Comparison of ENCODE assay signal across 8 cellular contexts in the genomic region with DNA sequence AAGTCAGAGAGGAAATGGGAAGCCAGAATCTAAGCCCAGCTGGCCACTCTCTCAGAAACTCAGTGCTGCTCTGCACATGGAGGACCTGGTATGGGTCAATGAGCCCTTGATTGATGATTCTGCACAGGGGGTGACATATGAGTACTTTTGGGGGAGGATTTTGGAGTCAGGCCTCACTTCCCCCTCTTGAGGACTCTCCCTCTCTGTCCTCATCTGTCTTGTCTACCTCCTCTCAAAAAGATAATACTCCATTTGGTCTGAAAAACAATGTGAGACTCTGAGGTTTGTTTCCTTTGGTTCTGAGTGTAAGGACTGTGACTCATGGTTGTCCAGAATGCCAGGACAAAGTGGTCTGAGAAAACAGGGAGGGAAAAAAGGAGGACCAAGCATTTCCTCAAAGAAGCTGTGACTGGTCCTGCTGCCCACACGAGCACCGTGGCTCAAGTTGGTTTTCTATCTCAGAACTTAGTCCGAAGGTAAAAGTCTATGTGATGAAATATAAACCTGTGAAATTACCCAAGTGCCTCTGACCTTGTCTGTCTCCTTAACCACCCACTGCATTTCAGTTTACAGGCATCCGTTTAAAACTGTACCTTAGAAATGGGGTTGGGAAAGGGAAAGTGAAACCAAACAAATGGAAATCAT. TPM values are rescaled to one million over a fixed set of nuclear protein-coding genes. Genes with fewer than 3 reads are reported as not detected.
DNase-seq lines count a peak whose midpoint lies in the region; ATAC-seq and FAIRE-seq lines count a peak whose summit lies in the region.

No MANE protein-coding gene starts in this region.

- H3K36me3 Mint-ChIP-seq in activated CD8-positive, alpha-beta memory T cell treated with anti-CD3 and anti-CD28 coated beads, Interleukin-2, amount 10 ng/mL, durations not matched to agents 7 days and 5 days, result peaks cover 44% of the 10 kb centered on the region
- peaks cover 19% of the 10 kb centered on the region for H3K36me3 Mint-ChIP-seq in activated naive CD4-positive, alpha-beta T cell treated with anti-CD3 and anti-CD28 coated beads, Interleukin-2, amount 50 U/mL, for 24 hours

- FAIRE-seq in small intestine (lab: Jason Lieb, UNC), result no peak

- 0 to 6% (median 2%) methylated on average over 4 of the region's 4 CpGs for WGBS in small intestine, 3 donors

- peaks cover 11 to 12% of the 10 kb centered on the region in 2 donors for H3K4me1 ChIP-seq in small intestine (ENCODE audit: control insufficient read depth in 2 of 2, insufficient read depth in 1 of 2, low read depth in 1 of 2, low read length in 1 of 2)

- peak overlapping the region; percentile 97 for H3K27ac Mint-ChIP-seq in activated CD8-positive, alpha-beta memory T cell treated with anti-CD3 and anti-CD28 coated beads, Interleukin-2, amount 10 ng/mL, durations not matched to agents 7 days and 5 days
- peak overlapping the region; percentile 100 for H3K27ac Mint-ChIP-seq in activated naive CD4-positive, alpha-beta T cell treated with anti-CD3 and anti-CD28 coated beads, Interleukin-2, amount 50 U/mL, for 24 hours

- H3K27ac ChIP-seq in small intestine (ENCODE audit: low read depth in 1 of 2, low read length in 1 of 2), result peak overlapping the region; percentile 78 to 95

- peak; percentile 43 for ATAC-seq in activated CD8-positive, alpha-beta memory T cell treated with anti-CD3 and anti-CD28 coated beads, Interleukin-2, amount 10 ng/mL, durations not matched to agents 7 days and 5 days
- peak; percentile 65 for ATAC-seq in left ventricle myocardium superior

- H3K9me3 Mint-ChIP-seq in activated CD8-positive, alpha-beta memory T cell treated with anti-CD3 and anti-CD28 coated beads, Interleukin-2, amount 10 ng/mL, durations not matched to agents 7 days and 5 days (ENCODE audit: low read depth), result peaks cover 2% of the 10 kb centered on the region
- peaks cover 1% of the 10 kb centered on the region for H3K9me3 Mint-ChIP-seq in activated naive CD4-positive, alpha-beta T cell treated with anti-CD3 and anti-CD28 coated beads, Interleukin-2, amount 50 U/mL, for 24 hours

- H3K4me3 Mint-ChIP-seq in activated CD8-positive, alpha-beta memory T cell treated with anti-CD3 and anti-CD28 coated beads, Interleukin-2, amount 10 ng/mL, durations not matched to agents 7 days and 5 days, result peak overlapping the region; percentile 71
- peak overlapping the region; percentile 82 for H3K4me3 Mint-ChIP-seq in activated naive CD4-positive, alpha-beta T cell treated with anti-CD3 and anti-CD28 coated beads, Interleukin-2, amount 50 U/mL, for 24 hours

- peaks cover 76% of the 10 kb centered on the region for H3K4me1 Mint-ChIP-seq in activated CD8-positive, alpha-beta memory T cell treated with anti-CD3 and anti-CD28 coated beads, Interleukin-2, amount 10 ng/mL, durations not matched to agents 7 days and 5 days
- peaks cover 85% of the 10 kb centered on the region for H3K4me1 Mint-ChIP-seq in activated naive CD4-positive, alpha-beta T cell treated with anti-CD3 and anti-CD28 coated beads, Interleukin-2, amount 50 U/mL, for 24 hours

- peak overlapping the region in 1 of 2 donors; percentile 30 for H3K4me3 ChIP-seq in small intestine (ENCODE audit: low read depth in 1 of 2, low read length in 2 of 2)

- intact Hi-C loops in left ventricle myocardium superior (cut with micrococcal nuclease) (no loop called here), posterior cingulate gyrus (cut with DNase I) (no loop called here)

- CTCF ChIA-PET in activated CD8-positive, alpha-beta memory T cell treated with anti-CD3 and anti-CD28 coated beads, Interleukin-2, amount 10 ng/mL, durations not matched to agents 7 days and 5 days (lab: Charles Lee), result interaction anchor here (5.4 kb wide), 1 partner anchor 13 kb away, joined by 46 read pairs; a partner anchor contains a TSS

- H3K27me3 ChIP-seq in small intestine (ENCODE audit: control insufficient read depth in 2 of 2, insufficient read depth in 2 of 2, low read length in 2 of 2), result no peaks in the 10 kb centered on the region

- H3K27me3 Mint-ChIP-seq in activated CD8-positive, alpha-beta memory T cell treated with anti-CD3 and anti-CD28 coated beads, Interleukin-2, amount 10 ng/mL, durations not matched to agents 7 days and 5 days, result no peaks in the 10 kb centered on the region
- no peaks in the 10 kb centered on the region for H3K27me3 Mint-ChIP-seq in activated naive CD4-positive, alpha-beta T cell treated with anti-CD3 and anti-CD28 coated beads, Interleukin-2, amount 50 U/mL, for 24 hours

- H3K9me3 ChIP-seq in small intestine (ENCODE audit: control insufficient read depth, low read depth), result no peaks in the 10 kb centered on the region

- peaks cover 0 to 1% of the 10 kb centered on the region in 2 donors for H3K36me3 ChIP-seq in small intestine (ENCODE audit: control insufficient read depth in 2 of 2, insufficient read depth in 2 of 2, low read length in 2 of 2)

- peak; percentile 55 for DNase-seq in activated CD8-positive, alpha-beta memory T cell treated with anti-CD3 and anti-CD28 coated beads, Interleukin-2, amount 10 ng/mL, durations not matched to agents 7 days and 5 days
- DNase-seq in activated CD8-positive, alpha-beta memory T cell treated with anti-CD3 and anti-CD28 coated beads, Interleukin-2, amount 50 U/mL, for 4 hours, result no peak
- peak; percentile 21 for DNase-seq in HPDE6-E6E7 (ENCODE audit: extremely low spot score)
- no peak for DNase-seq in left ventricle myocardium superior
- DNase-seq in small intestine, result peak; percentile 91
- no peak for DNase-seq in posterior cingulate gyrus
- no peak for DNase-seq in NCI-H446 (lab: John Stamatoyannopoulos, UW)

RNA-seq across cellular contexts. Expression of a gene that starts 11.1 kb away (rescaled TPM):
- total RNA-seq in activated CD8-positive, alpha-beta memory T cell treated with anti-CD3 and anti-CD28 coated beads, Interleukin-2, amount 10 ng/mL, durations not matched to agents 7 days and 5 days, result 10 to 100 TPM; 16.2 to 34.3 TPM
- total RNA-seq in left ventricle myocardium superior, result 1.4 TPM
- 1 to 10 TPM; 4.8 to 6.9 (median 5.4) TPM for polyA plus RNA-seq in small intestine

Comparison
In these comparisons a context has a peak if more than half of its experiments do, and no peak if none do; other contexts are left out.
1. DNase-seq: peak in activated CD8-positive, alpha-beta memory T cell treated with anti-CD3 and anti-CD28 coated beads, Interleukin-2, amount 10 ng/mL, durations not matched to agents 7 days and 5 days (single experiment), HPDE6-E6E7 (single experiment) and small intestine (single experiment); none in activated CD8-positive, alpha-beta memory T cell treated with anti-CD3 and anti-CD28 coated beads, Interleukin-2, amount 50 U/mL, for 4 hours (single experiment), left ventricle myocardium superior (single experiment), posterior cingulate gyrus (0 of 10) and NCI-H446 (0 of 2).